ENCODE assay signal across 19 cellular contexts in genomic region chr22:33465554-33465953, GRCh38.
"Had no signal": no experiment of that assay in that cellular context is flagged by ENCODE, and none has a peak within 500 bp of the region (broad histone marks: within the 10 kb centered on the region; RNA-seq: fewer than 3 reads in every experiment).

No MANE protein-coding gene starts in this region.

- H3K27ac Mint-ChIP-seq: activated naive CD8-positive, alpha-beta T cell; activated T-helper 1 cell treated with anti-CD3 and anti-CD28 coated beads, Interleukin-12 subunit alpha, Interleukin-12 subunit beta, Interleukin-2, Interleukin-4 antibody, amounts not matched to agents 30 ng/mL and 10 ng/mL and 1 ng/mL, durations not matched to agents 14 hours and 24 hours and 36 hours; effector memory CD8-positive, alpha-beta T cell; natural killer cell treated with Interleukin-12 subunit alpha and Interleukin-12 subunit beta and Interleukin-15 and Interleukin-18, amount 100 ng/mL, for 72 hours had no signal

- ATAC-seq: effector memory CD8-positive, alpha-beta T cell; left lung; natural killer cell treated with Interleukin-12 subunit alpha and Interleukin-12 subunit beta and Interleukin-15 and Interleukin-18, amount 100 ng/mL, for 72 hours; stimulated activated naive CD8-positive, alpha-beta T cell treated with anti-CD3 and anti-CD28 coated beads, Interleukin-15, Interleukin-2, amounts not matched to agents 100 U/mL and 50 U/mL, for 24 hours had no signal

- H3K79me2 ChIP-seq: parathyroid adenoma had no signal

- H3K4me3 Mint-ChIP-seq: activated naive CD8-positive, alpha-beta T cell; activated T-helper 1 cell treated with anti-CD3 and anti-CD28 coated beads, Interleukin-12 subunit alpha, Interleukin-12 subunit beta, Interleukin-2, Interleukin-4 antibody, amounts not matched to agents 30 ng/mL and 10 ng/mL and 1 ng/mL, durations not matched to agents 14 hours and 24 hours and 36 hours; effector memory CD8-positive, alpha-beta T cell; natural killer cell treated with Interleukin-12 subunit alpha and Interleukin-12 subunit beta and Interleukin-15 and Interleukin-18, amount 100 ng/mL, for 72 hours had no signal

- H3K4me1 ChIP-seq: esophagus squamous epithelium, left lung, parathyroid adenoma had no signal

- H3K4me3 ChIP-seq: esophagus squamous epithelium, left lung, skin epidermis, tibial nerve, vagina had no signal

- H3K36me3 ChIP-seq: esophagus squamous epithelium, left lung, neutrophil, tibial nerve, vagina had no signal

- DNase-seq: activated CD4-positive, alpha-beta T cell treated with anti-CD3 and anti-CD28 coated beads, Interleukin-2, amount 50 U/mL, for 4 hours; activated gamma-delta T cell treated with Interleukin-2 at 50 U/mL for 16 hours; activated T-cell treated with anti-CD3 and anti-CD28 coated beads for 4 hours; effector memory CD8-positive, alpha-beta T cell; esophagus squamous epithelium; hippocampal formation; left lung; stimulated activated naive CD8-positive, alpha-beta T cell treated with anti-CD3 and anti-CD28 coated beads, Interleukin-15, Interleukin-2, amounts not matched to agents 100 U/mL and 50 U/mL, for 24 hours; substantia nigra; SW 1271; T-helper 2 cell had no signal

- H3K27me3 Mint-ChIP-seq: activated naive CD8-positive, alpha-beta T cell; effector memory CD8-positive, alpha-beta T cell; natural killer cell treated with Interleukin-12 subunit alpha and Interleukin-12 subunit beta and Interleukin-15 and Interleukin-18, amount 100 ng/mL, for 72 hours had no signal

- H3K27ac ChIP-seq: esophagus squamous epithelium, left lung, neutrophil, parathyroid adenoma, skin epidermis, tibial nerve, vagina had no signal

- H3K27me3 ChIP-seq: esophagus squamous epithelium, left lung, neutrophil, tibial nerve, vagina had no signal

- H3K9me3 ChIP-seq: neutrophil had no signal

- H3K9me3 Mint-ChIP-seq: natural killer cell treated with Interleukin-12 subunit alpha and Interleukin-12 subunit beta and Interleukin-15 and Interleukin-18, amount 100 ng/mL, for 72 hours had no signal

- H3K9ac ChIP-seq: parathyroid adenoma had no signal

- H2AFZ ChIP-seq: parathyroid adenoma had no signal
